Comparison of ENCODE assay signal across 8 cellular contexts in genomic region chr10:86178401-86179142, GRCh38.
DNase-seq lines count a peak whose midpoint lies in the region; ATAC-seq and TF ChIP-seq lines count a peak whose summit lies in the region.

No MANE protein-coding gene starts in this region.

- no peak overlapping the region for H4K5ac ChIP-seq in mesendoderm (ENCODE audit: low read length)

- peak; percentile 34 for TF ChIP-seq CTCF in HFF-Myc (IDR thresholded peaks at IDR 0.05; ENCODE audit: low read depth, low read length, missing control alignments)
- TF ChIP-seq CTCF in natural killer cell (IDR thresholded peaks at IDR 0.05) = no peak

- H3K4ac ChIP-seq in mesendoderm (ENCODE audit: low read depth, low read length) = no peak overlapping the region

- H3K27ac ChIP-seq in mesendoderm (ENCODE audit: low read depth, low read length) = no peak overlapping the region

- no peaks in the 10 kb centered on the region for H3K79me2 ChIP-seq in mesendoderm (ENCODE audit: control insufficient read depth, insufficient read depth, low read length)

- WGBS in mesendoderm (ENCODE audit: extremely low coverage, insufficient coverage, low lambda C conversion rate) = no CpG with 5 or more reads among the region's 11 CpGs

- H2AK5ac ChIP-seq in mesendoderm (ENCODE audit: low read length) = no peak overlapping the region

- intact Hi-C loops in natural killer cell (cut with micrococcal nuclease) = no loop called here
- intact Hi-C loops in left ventricle myocardium superior (cut with micrococcal nuclease) = no loop called here

- no peaks in the 10 kb centered on the region for H3K36me3 ChIP-seq in mesendoderm (ENCODE audit: control insufficient read depth, insufficient read depth, low read length)

- H2BK120ac ChIP-seq in mesendoderm (ENCODE audit: low read depth, low read length) = no peak overlapping the region

- no peak overlapping the region for H3K4me3 Mint-ChIP-seq in natural killer cell

- H3K79me1 ChIP-seq in mesendoderm (ENCODE audit: low read length) = no peaks in the 10 kb centered on the region

- H3K4me1 Mint-ChIP-seq in natural killer cell = no peaks in the 10 kb centered on the region

- H3K27me3 Mint-ChIP-seq in natural killer cell (ENCODE audit: low read depth in 2 of 2) = no peaks in the 10 kb centered on the region

- H3K23ac ChIP-seq in mesendoderm (ENCODE audit: low read length) = no peak overlapping the region

- no peak overlapping the region for H3K18ac ChIP-seq in mesendoderm (ENCODE audit: low read length)

- H3K4me2 ChIP-seq in mesendoderm (ENCODE audit: low read length) = no peak overlapping the region

- no peak overlapping the region for H3K9ac ChIP-seq in mesendoderm (ENCODE audit: low read length)

- H4K8ac ChIP-seq in mesendoderm (ENCODE audit: low read depth, low read length) = no peak overlapping the region

- H2BK5ac ChIP-seq in mesendoderm (ENCODE audit: low read length) = no peak overlapping the region

- ATAC-seq in natural killer cell = no peak
- no peak for ATAC-seq in left ventricle myocardium superior

- no peaks in the 10 kb centered on the region for H3K9me3 Mint-ChIP-seq in natural killer cell

- no peak overlapping the region for H3K56ac ChIP-seq in mesendoderm (ENCODE audit: low read length)

- H3K4me3 ChIP-seq in HFF-Myc (replicated peaks; ENCODE audit: low read depth, low read length) = no peak overlapping the region
- no peak overlapping the region for H3K4me3 ChIP-seq in mesendoderm (ENCODE audit: low read length)

- H2BK15ac ChIP-seq in mesendoderm (replicated peaks; ENCODE audit: low read depth) = no peak overlapping the region

- no peak overlapping the region for H3K27ac Mint-ChIP-seq in natural killer cell

- H3K27me3 ChIP-seq in mesendoderm (ENCODE audit: insufficient read depth, low read length, poor library complexity) = no peaks in the 10 kb centered on the region

- DNase-seq in D341Med (ENCODE audit: low spot score) (peak; percentile 59), HFF-Myc (ENCODE audit: extremely low read depth, low read depth) (no peak), UCSD-AML1 (lab: John Stamatoyannopoulos, UW; ENCODE audit: unreplicated experiment) (peak; percentile 37), mesendoderm (peak; percentile 73), natural killer cell (no peak), left ventricle myocardium superior (no peak)
- no peak for DNase-seq in effector CD8-positive, alpha-beta T cell (lab: John Stamatoyannopoulos, UW)
- no peak for DNase-seq in NK-92 treated with Interleukin-12 subunit alpha and Interleukin-12 subunit beta, amount 100 ng/mL, for 24 hours (lab: John Stamatoyannopoulos, UW)

- no peaks in the 10 kb centered on the region for H3K4me1 ChIP-seq in mesendoderm (ENCODE audit: control insufficient read depth, low read depth, low read length)

- no peaks in the 10 kb centered on the region for H3K36me3 Mint-ChIP-seq in natural killer cell

Comparison
In these comparisons a context has a peak if more than half of its experiments do, and no peak if none do; other contexts are left out.
1. DNase-seq: peak in D341Med (single experiment), UCSD-AML1 (single experiment) and mesendoderm (single experiment); none in HFF-Myc (single experiment), effector CD8-positive, alpha-beta T cell (single experiment), natural killer cell (single experiment), left ventricle myocardium superior (single experiment) and NK-92 treated with Interleukin-12 subunit alpha and Interleukin-12 subunit beta, amount 100 ng/mL, for 24 hours (single experiment).